ENCODE assay signal across 1 cellular context in the genomic region with DNA sequence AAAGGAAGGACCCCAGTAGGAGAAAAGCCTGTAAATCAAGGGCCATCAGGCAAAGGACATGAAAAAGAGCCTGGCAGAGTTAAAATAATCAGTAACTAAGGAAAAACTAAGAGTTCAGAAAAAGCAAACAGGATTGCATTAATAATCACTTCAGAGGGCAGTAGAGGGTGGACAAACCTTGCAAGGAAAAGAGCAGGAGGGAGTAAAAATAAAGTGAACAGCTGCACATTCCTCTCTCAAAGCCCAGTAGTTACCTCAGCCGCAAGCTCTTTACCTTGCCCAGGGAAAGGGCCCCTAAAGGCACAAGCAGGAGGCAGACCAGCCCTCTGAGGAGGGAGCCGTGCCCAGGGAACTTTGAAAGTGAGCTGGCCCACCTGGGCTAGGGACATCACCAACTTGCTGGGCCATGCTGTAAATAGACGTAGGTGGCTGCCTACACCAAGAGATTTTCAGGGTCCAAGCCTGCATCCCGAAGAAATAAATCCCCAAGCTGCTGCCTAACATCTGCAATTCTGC.
TF ChIP-seq lines count a peak whose summit lies in the region.

No MANE protein-coding gene starts in this region.

TF ChIP-seq in SK-N-SH treated with all-trans-retinoic acid at 6 μM for 48 hours, 23 proteins besides CTCF, POLR2A, EP300 and RAD21:
- TF ChIP-seq, protein P1, sequence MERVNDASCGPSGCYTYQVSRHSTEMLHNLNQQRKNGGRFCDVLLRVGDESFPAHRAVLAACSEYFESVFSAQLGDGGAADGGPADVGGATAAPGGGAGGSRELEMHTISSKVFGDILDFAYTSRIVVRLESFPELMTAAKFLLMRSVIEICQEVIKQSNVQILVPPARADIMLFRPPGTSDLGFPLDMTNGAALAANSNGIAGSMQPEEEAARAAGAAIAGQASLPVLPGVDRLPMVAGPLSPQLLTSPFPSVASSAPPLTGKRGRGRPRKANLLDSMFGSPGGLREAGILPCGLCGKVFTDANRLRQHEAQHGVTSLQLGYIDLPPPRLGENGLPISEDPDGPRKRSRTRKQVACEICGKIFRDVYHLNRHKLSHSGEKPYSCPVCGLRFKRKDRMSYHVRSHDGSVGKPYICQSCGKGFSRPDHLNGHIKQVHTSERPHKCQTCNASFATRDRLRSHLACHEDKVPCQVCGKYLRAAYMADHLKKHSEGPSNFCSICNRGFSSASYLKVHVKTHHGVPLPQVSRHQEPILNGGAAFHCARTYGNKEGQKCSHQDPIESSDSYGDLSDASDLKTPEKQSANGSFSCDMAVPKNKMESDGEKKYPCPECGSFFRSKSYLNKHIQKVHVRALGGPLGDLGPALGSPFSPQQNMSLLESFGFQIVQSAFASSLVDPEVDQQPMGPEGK (CRISPR knock-in tag; IDR thresholded peaks at IDR 0.05; ENCODE audit: borderline replicate concordance) = no peak
- TF ChIP-seq, protein P2, sequence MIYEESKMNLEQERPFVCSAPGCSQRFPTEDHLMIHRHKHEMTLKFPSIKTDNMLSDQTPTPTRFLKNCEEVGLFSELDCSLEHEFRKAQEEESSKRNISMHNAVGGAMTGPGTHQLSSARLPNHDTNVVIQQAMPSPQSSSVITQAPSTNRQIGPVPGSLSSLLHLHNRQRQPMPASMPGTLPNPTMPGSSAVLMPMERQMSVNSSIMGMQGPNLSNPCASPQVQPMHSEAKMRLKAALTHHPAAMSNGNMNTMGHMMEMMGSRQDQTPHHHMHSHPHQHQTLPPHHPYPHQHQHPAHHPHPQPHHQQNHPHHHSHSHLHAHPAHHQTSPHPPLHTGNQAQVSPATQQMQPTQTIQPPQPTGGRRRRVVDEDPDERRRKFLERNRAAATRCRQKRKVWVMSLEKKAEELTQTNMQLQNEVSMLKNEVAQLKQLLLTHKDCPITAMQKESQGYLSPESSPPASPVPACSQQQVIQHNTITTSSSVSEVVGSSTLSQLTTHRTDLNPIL (CRISPR knock-in tag; IDR thresholded peaks at IDR 0.05; ENCODE audit: low read depth) = no peak
- no peak for TF ChIP-seq ZNF565 (CRISPR knock-in tag; conservative IDR thresholded peaks at IDR 0.05; ENCODE audit: low read depth)
- no peak for TF ChIP-seq SNAI2 (CRISPR knock-in tag; IDR thresholded peaks at IDR 0.05)
- no peak for TF ChIP-seq ESRRG (CRISPR knock-in tag; IDR thresholded peaks at IDR 0.05)
- TF ChIP-seq RARB (CRISPR knock-in tag; IDR thresholded peaks at IDR 0.05) = no peak
- no peak for TF ChIP-seq TOX (CRISPR knock-in tag; IDR thresholded peaks at IDR 0.05; ENCODE audit: borderline replicate concordance)
- no peak for TF ChIP-seq PPARA (CRISPR knock-in tag; IDR thresholded peaks at IDR 0.05; ENCODE audit: borderline replicate concordance)
- no peak for TF ChIP-seq OSR1 (CRISPR knock-in tag; IDR thresholded peaks at IDR 0.05)
- TF ChIP-seq CSDC2 (CRISPR knock-in tag; IDR thresholded peaks at IDR 0.05) = no peak
- TF ChIP-seq BACH2 (CRISPR knock-in tag; IDR thresholded peaks at IDR 0.05; ENCODE audit: borderline replicate concordance) = no peak
- no peak for TF ChIP-seq TCF4 (CRISPR knock-in tag; IDR thresholded peaks at IDR 0.05; ENCODE audit: borderline replicate concordance)
- TF ChIP-seq, protein P3, sequence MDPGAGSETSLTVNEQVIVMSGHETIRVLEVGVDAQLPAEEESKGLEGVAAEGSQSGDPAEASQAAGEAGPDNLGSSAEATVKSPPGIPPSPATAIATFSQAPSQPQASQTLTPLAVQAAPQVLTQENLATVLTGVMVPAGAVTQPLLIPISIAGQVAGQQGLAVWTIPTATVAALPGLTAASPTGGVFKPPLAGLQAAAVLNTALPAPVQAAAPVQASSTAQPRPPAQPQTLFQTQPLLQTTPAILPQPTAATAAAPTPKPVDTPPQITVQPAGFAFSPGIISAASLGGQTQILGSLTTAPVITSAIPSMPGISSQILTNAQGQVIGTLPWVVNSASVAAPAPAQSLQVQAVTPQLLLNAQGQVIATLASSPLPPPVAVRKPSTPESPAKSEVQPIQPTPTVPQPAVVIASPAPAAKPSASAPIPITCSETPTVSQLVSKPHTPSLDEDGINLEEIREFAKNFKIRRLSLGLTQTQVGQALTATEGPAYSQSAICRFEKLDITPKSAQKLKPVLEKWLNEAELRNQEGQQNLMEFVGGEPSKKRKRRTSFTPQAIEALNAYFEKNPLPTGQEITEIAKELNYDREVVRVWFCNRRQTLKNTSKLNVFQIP (CRISPR knock-in tag; IDR thresholded peaks at IDR 0.05; ENCODE audit: borderline replicate concordance, low read depth) = no peak
- TF ChIP-seq, protein P4, sequence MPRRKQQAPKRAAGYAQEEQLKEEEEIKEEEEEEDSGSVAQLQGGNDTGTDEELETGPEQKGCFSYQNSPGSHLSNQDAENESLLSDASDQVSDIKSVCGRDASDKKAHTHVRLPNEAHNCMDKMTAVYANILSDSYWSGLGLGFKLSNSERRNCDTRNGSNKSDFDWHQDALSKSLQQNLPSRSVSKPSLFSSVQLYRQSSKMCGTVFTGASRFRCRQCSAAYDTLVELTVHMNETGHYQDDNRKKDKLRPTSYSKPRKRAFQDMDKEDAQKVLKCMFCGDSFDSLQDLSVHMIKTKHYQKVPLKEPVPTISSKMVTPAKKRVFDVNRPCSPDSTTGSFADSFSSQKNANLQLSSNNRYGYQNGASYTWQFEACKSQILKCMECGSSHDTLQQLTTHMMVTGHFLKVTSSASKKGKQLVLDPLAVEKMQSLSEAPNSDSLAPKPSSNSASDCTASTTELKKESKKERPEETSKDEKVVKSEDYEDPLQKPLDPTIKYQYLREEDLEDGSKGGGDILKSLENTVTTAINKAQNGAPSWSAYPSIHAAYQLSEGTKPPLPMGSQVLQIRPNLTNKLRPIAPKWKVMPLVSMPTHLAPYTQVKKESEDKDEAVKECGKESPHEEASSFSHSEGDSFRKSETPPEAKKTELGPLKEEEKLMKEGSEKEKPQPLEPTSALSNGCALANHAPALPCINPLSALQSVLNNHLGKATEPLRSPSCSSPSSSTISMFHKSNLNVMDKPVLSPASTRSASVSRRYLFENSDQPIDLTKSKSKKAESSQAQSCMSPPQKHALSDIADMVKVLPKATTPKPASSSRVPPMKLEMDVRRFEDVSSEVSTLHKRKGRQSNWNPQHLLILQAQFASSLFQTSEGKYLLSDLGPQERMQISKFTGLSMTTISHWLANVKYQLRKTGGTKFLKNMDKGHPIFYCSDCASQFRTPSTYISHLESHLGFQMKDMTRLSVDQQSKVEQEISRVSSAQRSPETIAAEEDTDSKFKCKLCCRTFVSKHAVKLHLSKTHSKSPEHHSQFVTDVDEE (CRISPR knock-in tag; IDR thresholded peaks at IDR 0.05) = no peak
- no peak for TF ChIP-seq ZNF8 (CRISPR knock-in tag; IDR thresholded peaks at IDR 0.05)
- no peak for TF ChIP-seq ISL1 (CRISPR knock-in tag; IDR thresholded peaks at IDR 0.05)
- TF ChIP-seq ZC3H10 (CRISPR knock-in tag; IDR thresholded peaks at IDR 0.05) = no peak
- no peak for TF ChIP-seq ZNF70 (CRISPR knock-in tag; IDR thresholded peaks at IDR 0.05)
- TF ChIP-seq ZFP3 (CRISPR knock-in tag; IDR thresholded peaks at IDR 0.05) = no peak
- TF ChIP-seq GLIS3 (CRISPR knock-in tag; IDR thresholded peaks at IDR 0.05) = no peak
